ENCODE assay signal across 8 cellular contexts in genomic region chr1:161227196-161227871, GRCh38. TPM values are rescaled to one million over a fixed set of nuclear protein-coding genes. Genes with fewer than 3 reads are reported as not detected.
DNase-seq lines count a peak whose midpoint lies in the region; ATAC-seq, FAIRE-seq and TF ChIP-seq lines count a peak whose summit lies in the region.

No MANE protein-coding gene starts in this region.

- H3K4me2 ChIP-seq in astrocyte (ENCODE audit: low read length) (peak overlapping the region; percentile 95), hepatocyte (peak overlapping the region; percentile 79)

- H2AFZ ChIP-seq in astrocyte (ENCODE audit: low read depth, low read length) = peak overlapping the region; percentile 19
- no peak overlapping the region for H2AFZ ChIP-seq in hepatocyte

- ATAC-seq in HG02798 (IDR thresholded peaks at IDR 0.05; ENCODE audit: poor library complexity, unreplicated experiment) = peak; percentile 28

- no peaks in the 10 kb centered on the region for H3K27me3 ChIP-seq in astrocyte (ENCODE audit: insufficient read depth, low read length)
- no peaks in the 10 kb centered on the region for H3K27me3 ChIP-seq in hepatocyte
- no peaks in the 10 kb centered on the region for H3K27me3 ChIP-seq in vagina

- H3K9me3 ChIP-seq in astrocyte (ENCODE audit: insufficient read depth, low read depth, low read length) (no peaks in the 10 kb centered on the region), hepatocyte (ENCODE audit: low read depth) (no peaks in the 10 kb centered on the region), vagina (no peaks in the 10 kb centered on the region)

- H3K36me3 ChIP-seq in astrocyte (ENCODE audit: insufficient read depth, low read length) = peaks cover 12% of the 10 kb centered on the region
- H3K36me3 ChIP-seq in hepatocyte (replicated peaks; ENCODE audit: insufficient read depth, low read depth) = no peaks in the 10 kb centered on the region
- peaks cover 0 to 15% of the 10 kb centered on the region in 2 donors for H3K36me3 ChIP-seq in vagina

- H3K4me1 Mint-ChIP-seq in astrocyte (ENCODE audit: low read depth, unreplicated experiment) = peaks cover 15% of the 10 kb centered on the region

- TF ChIP-seq CTCF in astrocyte (IDR thresholded peaks at IDR 0.05; ENCODE audit: insufficient read depth, low read depth, low read length) = peak; percentile 85
- peak; percentile 87 for TF ChIP-seq CTCF in hepatocyte (IDR thresholded peaks at IDR 0.05; ENCODE audit: poor library complexity)
- TF ChIP-seq CTCF in vagina (IDR thresholded peaks at IDR 0.05) = peak; percentile 80 to 93 (median 85)

- H4K20me1 ChIP-seq in astrocyte (ENCODE audit: insufficient read depth, low read length) = no peaks in the 10 kb centered on the region
- H4K20me1 ChIP-seq in hepatocyte (ENCODE audit: insufficient read depth, poor library complexity, severe bottlenecking) = no peaks in the 10 kb centered on the region

- peaks cover 14% of the 10 kb centered on the region for H3K36me3 Mint-ChIP-seq in astrocyte (ENCODE audit: low read depth, unreplicated experiment)

- no peak overlapping the region for H3K27ac ChIP-seq in astrocyte (ENCODE audit: low read depth, low read length)
- H3K27ac ChIP-seq in hepatocyte = peak overlapping the region; percentile 26
- peak overlapping the region; percentile 45 for H3K27ac ChIP-seq in vagina

- H3K4me3 ChIP-seq in astrocyte (ENCODE audit: insufficient read depth, low read depth, low read length) (peak overlapping the region; percentile 91), hepatocyte (peak overlapping the region; percentile 50), vagina (peak overlapping the region in 1 of 2 donors; percentile 88)

- intact Hi-C loops in vagina (cut with DNase I) = loop anchor here (5.0 kb wide), 1 partner anchor 155 kb away; no protein-coding TSS in a partner anchor

- no peak for FAIRE-seq in astrocyte (lab: Jason Lieb, UNC)

- H3K9me2 ChIP-seq in hepatocyte (replicated peaks; ENCODE audit: insufficient read depth) = no peaks in the 10 kb centered on the region

- TF ChIP-seq POLR2A in vagina (IDR thresholded peaks at IDR 0.05) = no peak

- H3K79me2 ChIP-seq in astrocyte (ENCODE audit: insufficient read depth, low read length) (peaks cover 8% of the 10 kb centered on the region), hepatocyte (peaks cover 4% of the 10 kb centered on the region)

- peaks cover 11% of the 10 kb centered on the region for H3K4me1 ChIP-seq in astrocyte (ENCODE audit: insufficient read depth, low read length)
- peaks cover 10% of the 10 kb centered on the region for H3K4me1 ChIP-seq in hepatocyte (ENCODE audit: insufficient read depth)
- peaks cover 30% of the 10 kb centered on the region for H3K4me1 ChIP-seq in vagina

- DNase-seq in Daoy (ENCODE audit: low read depth) (peak; percentile 73), NCI-H2029 treated with DMSO at 0.1 percent for 48 hours (lab: John Stamatoyannopoulos, UW) (peak; percentile 73), T-helper 9 cell (peak; percentile 94), astrocyte (ENCODE audit: low read depth) (peak; percentile 36), hepatocyte (ENCODE audit: low spot score) (peak; percentile 91), retina (peak; percentile 74), vagina (ENCODE audit: extremely low spot score in 2 of 2) (no peak)

- peak overlapping the region; percentile 100 for H3K4me3 Mint-ChIP-seq in astrocyte (ENCODE audit: unreplicated experiment)

- H3K9ac ChIP-seq in astrocyte (ENCODE audit: low read length) = peak overlapping the region; percentile 93

- WGBS in hepatocyte (ENCODE audit: low lambda C conversion rate, missing lambda C conversion rate) = 53% methylated on average over 11 of the region's 11 CpGs

- H3K27me3 Mint-ChIP-seq in astrocyte (ENCODE audit: low read depth, unreplicated experiment) = peaks cover 7% of the 10 kb centered on the region

- peak overlapping the region; percentile 30 for H3K27ac Mint-ChIP-seq in astrocyte (ENCODE audit: unreplicated experiment)

- no peaks in the 10 kb centered on the region for H3K9me3 Mint-ChIP-seq in astrocyte (ENCODE audit: unreplicated experiment)

RNA-seq across cellular contexts. Expression of gene TOMM40L, which starts 1.5 kb away (rescaled TPM):
- total RNA-seq in Daoy (2014; rRNA removed; shearing (Covaris generic)) = 11.8 and 13.6 TPM in 2 replicates
- total RNA-seq in astrocyte = 12.0 and 12.3 TPM in 2 replicates
- total RNA-seq in hepatocyte = 11.4 and 15.7 TPM in 2 replicates
- polyA plus RNA-seq in hepatocyte = 14.5 and 15.7 TPM in 2 replicates
- 15.0 TPM for total RNA-seq in vagina

RNA-seq across cellular contexts. Expression of gene APOA2, which starts 3.9 kb away (rescaled TPM):
- not detected in 2 replicates for total RNA-seq in Daoy (2014; rRNA removed; shearing (Covaris generic))
- total RNA-seq in astrocyte (not detected in 2 replicates), hepatocyte (3,581 and 4,608 TPM in 2 replicates), vagina (not detected)
- 5,258 and 8,089 TPM in 2 replicates for polyA plus RNA-seq in hepatocyte

RNA-seq across cellular contexts. Expression of gene NR1I3, which starts 10.7 kb away (rescaled TPM):
- not detected in 2 replicates for total RNA-seq in Daoy (2014; rRNA removed; shearing (Covaris generic))
- total RNA-seq in astrocyte = not detected in 2 replicates
- 2.6 and 4.1 TPM in 2 replicates for total RNA-seq in hepatocyte
- polyA plus RNA-seq in hepatocyte = 3.9 and 8.1 TPM in 2 replicates
- not detected for total RNA-seq in vagina

RNA-seq across cellular contexts. Expression of gene FCER1G, which starts 12.2 kb away (rescaled TPM):
- 1.5 TPM in 1 of 2 replicates, not detected in the other for total RNA-seq in Daoy (2014; rRNA removed; shearing (Covaris generic))
- total RNA-seq in astrocyte (0.68 and 0.91 TPM in 2 replicates), hepatocyte (1.1 and 4.3 TPM in 2 replicates), vagina (64.8 TPM)
- polyA plus RNA-seq in hepatocyte = 4.8 and 14.5 TPM in 2 replicates

RNA-seq across cellular contexts. Expression of gene NDUFS2, which starts 25.2 kb away (rescaled TPM):
- 157 and 168 TPM in 2 replicates for total RNA-seq in Daoy (2014; rRNA removed; shearing (Covaris generic))
- total RNA-seq in astrocyte (59.9 and 69.0 TPM in 2 replicates), hepatocyte (103 TPM in 2 replicates), vagina (104 TPM)
- polyA plus RNA-seq in hepatocyte = 163 and 177 TPM in 2 replicates

Comparison
In these comparisons a context has a peak if more than half of its experiments do, and no peak if none do; other contexts are left out.
1. DNase-seq: peak in Daoy (single experiment), NCI-H2029 treated with DMSO at 0.1 percent for 48 hours (single experiment), T-helper 9 cell (single experiment), astrocyte (single experiment), hepatocyte (single experiment) and retina (single experiment); none in vagina (0 of 2).
2. RNA of gene APOA2, which starts 3.9 kb away (total RNA-seq): 3,581 to 4,608 TPM in hepatocyte; not detected in Daoy, not detected in astrocyte and not detected in vagina (single experiment); every median in the first group is over 1,000 times any median in the second.
3. Peak in every context shown above with its lines, with median percentiles within 50 percentile points of each other: CTCF ChIP-seq.